Comparison of ENCODE assay signal across 8 cellular contexts in genomic region chr15:30990451-30991300, GRCh38. TPM values are rescaled to one million over a fixed set of nuclear protein-coding genes. Genes with fewer than 3 reads are reported as not detected.
A peak's percentile ranks its signal among the peaks of the same experiment; 100 is the strongest.
DNase-seq lines count a peak whose midpoint lies in the region; ATAC-seq, FAIRE-seq and TF ChIP-seq lines count a peak whose summit lies in the region.

No MANE protein-coding gene starts in this region.

- DNase-seq in WERI-Rb-1 (no peak), fibroblast of villous mesenchyme (ENCODE audit: low read depth) (peak; percentile 28), pancreas (no peak), sciatic nerve (ENCODE audit: low spot score) (no peak), NCI-H345 (lab: John Stamatoyannopoulos, UW) (no peak)

- H3K4me1 ChIP-seq in pancreas, result peaks cover 0 to 29% (median 19%) of the 10 kb centered on the region in 3 donors

- H3K27me3 ChIP-seq in WERI-Rb-1 (ENCODE audit: insufficient read depth, low read depth, severe bottlenecking) (no peaks in the 10 kb centered on the region), pancreas (no peaks in the 10 kb centered on the region)

- WGBS in pancreas, 2 donors, result 1% methylated on average over 28 of the region's 28 CpGs

- H3K9me3 ChIP-seq in WERI-Rb-1 (ENCODE audit: severe bottlenecking), result no peaks in the 10 kb centered on the region
- no peaks in the 10 kb centered on the region for H3K9me3 ChIP-seq in pancreas

- H3K4me3 ChIP-seq in GM12875 (ENCODE audit: low read depth, low read length) (peak overlapping the region; percentile 94), WERI-Rb-1 (ENCODE audit: low read depth, low read length) (peak overlapping the region; percentile 99), fibroblast of villous mesenchyme (ENCODE audit: low read depth, low read length) (peak overlapping the region; percentile 96), pancreas (peak overlapping the region; percentile 63 to 93 (median 72))

- peak; percentile 5 for FAIRE-seq in pancreas (lab: Jason Lieb, UNC)

- H3K36me3 ChIP-seq in WERI-Rb-1 (peaks cover 4% of the 10 kb centered on the region), pancreas (no peaks in the 10 kb centered on the region)

- H3K27ac ChIP-seq in WERI-Rb-1 (peak overlapping the region; percentile 87), pancreas (peak overlapping the region; percentile 71 to 96 (median 90))

- intact Hi-C loops in pancreas (cut with DNase I) (no loop called here), sciatic nerve (cut with DNase I) (no loop called here)

- ATAC-seq in HG03354 (IDR thresholded peaks at IDR 0.05; ENCODE audit: poor library complexity, severe bottlenecking, unreplicated experiment) (peak; percentile 32), pancreas (peak in 2 of 4 donors; percentile 20 to 26), sciatic nerve (no peak), HG02610 (IDR thresholded peaks at IDR 0.05; ENCODE audit: unreplicated experiment) (no peak)

- no peak for TF ChIP-seq CTCF in GM12875 (IDR thresholded peaks at IDR 0.05; ENCODE audit: borderline replicate concordance, insufficient read depth, low read depth, low read length)
- TF ChIP-seq CTCF in WERI-Rb-1 (IDR thresholded peaks at IDR 0.05; ENCODE audit: low read depth, low read length), result no peak
- no peak for TF ChIP-seq CTCF in fibroblast of villous mesenchyme (IDR thresholded peaks at IDR 0.05; ENCODE audit: insufficient read depth, low read depth, low read length)
- TF ChIP-seq CTCF in pancreas (IDR thresholded peaks at IDR 0.05), result no peak

RNA-seq across cellular contexts. Expression of gene MTMR10, which starts 0.8 kb away (rescaled TPM):
- total RNA-seq in fibroblast of villous mesenchyme (25.4 and 37.6 TPM in 2 replicates), pancreas (10 to 100 TPM in 5 of 6 donors, 1 to 10 TPM in 1; 7.5 to 18.9 (median 12.0) TPM), sciatic nerve (67.7 TPM)
- 10 to 100 TPM in 1 of 2 donors, 1 to 10 TPM in 1; 8.6 to 12.7 TPM for polyA plus RNA-seq in pancreas
